9 cellular contexts compared by ENCODE assay signal in genomic region chr17:73710095-73710592, GRCh38.
DNase-seq lines count a peak whose midpoint lies in the region; ATAC-seq and TF ChIP-seq lines count a peak whose summit lies in the region.
"Had no signal": no experiment of that assay in that cellular context is flagged by ENCODE, and none has a peak within 500 bp of the region (broad histone marks: within the 10 kb centered on the region; RNA-seq: fewer than 3 reads in every experiment).

No MANE protein-coding gene starts in this region.

- POLR2A ChIA-PET in CD4-positive, alpha-beta T cell (lab: Charles Lee), result interaction anchor here (0.8 to 2.0 kb wide), 2 partner anchors 10 to 12 kb away, joined by 3 to 7 read pairs; no protein-coding TSS in a partner anchor

- no peaks in the 10 kb centered on the region for H3K27me3 ChIP-seq in CD4-positive, alpha-beta T cell (ENCODE audit: control insufficient read depth, insufficient read depth, low read length)
- H3K27me3 ChIP-seq in psoas muscle (ENCODE audit: insufficient read depth in 3 of 3, low read length in 2 of 3), result peaks cover 0 to 6% (median 0%) of the 10 kb centered on the region in 3 donors

- peaks cover 4% of the 10 kb centered on the region for H3K9me3 ChIP-seq in CD4-positive, alpha-beta T cell (ENCODE audit: control insufficient read depth, low read length)
- no peaks in the 10 kb centered on the region for H3K9me3 ChIP-seq in psoas muscle

- no peaks in the 10 kb centered on the region for H3K27me3 Mint-ChIP-seq in CD4-positive, alpha-beta T cell

- peak; percentile 91 for TF ChIP-seq CTCF in CD4-positive, alpha-beta T cell (IDR thresholded peaks at IDR 0.05)
- TF ChIP-seq CTCF in psoas muscle (IDR thresholded peaks at IDR 0.05), result peak; percentile 68

- intact Hi-C loops in CD4-positive, alpha-beta T cell (cut with DNase I, micrococcal nuclease), result loop anchor here (1.0 to 10.0 kb wide), 5 partner anchors 123 to 455 kb away; no protein-coding TSS in a partner anchor
- intact Hi-C loops in psoas muscle (cut with DNase I), result loop anchor here (2.0 to 5.0 kb wide), 4 partner anchors 113 to 281 kb away; no protein-coding TSS in a partner anchor

- H3K9me3 Mint-ChIP-seq in CD4-positive, alpha-beta T cell, result no peaks in the 10 kb centered on the region

- no peaks in the 10 kb centered on the region for H3K36me3 ChIP-seq in psoas muscle (ENCODE audit: insufficient read depth in 1 of 2, low read depth in 1 of 2)

- no peaks in the 10 kb centered on the region for H3K36me3 Mint-ChIP-seq in CD4-positive, alpha-beta T cell (ENCODE audit: low read depth)
- H3K36me3 Mint-ChIP-seq: IgD-negative memory B cell had no signal

- no peaks in the 10 kb centered on the region for H3K4me1 ChIP-seq in psoas muscle

- CTCF ChIA-PET in CD4-positive, alpha-beta T cell (lab: Charles Lee), result interaction anchor here (0.8 to 3.2 kb wide), 3 partner anchors 12 to 280 kb away, joined by 3 to 22 read pairs (median 3); no protein-coding TSS in a partner anchor

- no peak overlapping the region for H3K27ac ChIP-seq in CD4-positive, alpha-beta T cell (ENCODE audit: low read depth, low read length)
- H3K27ac ChIP-seq in psoas muscle, result no peak overlapping the region

- peaks cover 17% of the 10 kb centered on the region for H3K4me1 Mint-ChIP-seq in CD4-positive, alpha-beta T cell (ENCODE audit: low read depth)

- DNase-seq in CD4-positive, alpha-beta T cell, result peak; percentile 38 to 64 (median 58)
- DNase-seq in RPMI7951 (ENCODE audit: low read depth), result peak; percentile 60
- peak; percentile 78 for DNase-seq in activated effector memory CD4-positive, alpha-beta T cell treated with anti-CD3 and anti-CD28 coated beads, Interleukin-2, amount 50 U/mL, for 16 hours
- DNase-seq in glomerular endothelial cell (ENCODE audit: extremely low read depth, low read depth, low spot score), result peak; percentile 3
- DNase-seq in psoas muscle, result peak in 1 of 2 donors; percentile 29
- DNase-seq in NCI-H446 treated with DMSO at 0.1 percent for 48 hours (lab: John Stamatoyannopoulos, UW), result no peak

- ATAC-seq in CD4-positive, alpha-beta T cell (ENCODE audit: poor library complexity), result peak; percentile 79
- peak; percentile 45 for ATAC-seq in HG03378 (IDR thresholded peaks at IDR 0.05; ENCODE audit: unreplicated experiment)
- ATAC-seq in psoas muscle, result peak; percentile 62 to 73 (median 68)
- no peak for ATAC-seq in GM18498 (IDR thresholded peaks at IDR 0.05; ENCODE audit: unreplicated experiment)

- H3K27ac Mint-ChIP-seq in CD4-positive, alpha-beta T cell, result peak overlapping the region; percentile 4
- H3K27ac Mint-ChIP-seq: IgD-negative memory B cell had no signal

- H3K4me3 ChIP-seq in psoas muscle, result no peak overlapping the region

- H3K4me3 Mint-ChIP-seq in CD4-positive, alpha-beta T cell, result no peak overlapping the region

- 7 to 9% (median 8%) methylated on average over 15 of the region's 15 CpGs for WGBS in psoas muscle, 3 donors
